ENCODE assay signal across 11 cellular contexts in genomic region chr4:64588507-64588906, GRCh38.
"Had no signal": no experiment of that assay in that cellular context is flagged by ENCODE, and none has a peak within 500 bp of the region (broad histone marks: within the 10 kb centered on the region; RNA-seq: fewer than 3 reads in every experiment).

No MANE protein-coding gene starts in this region.

- H3K9me3 ChIP-seq: HAP-1 had no signal

- H3K9ac ChIP-seq: GM23248 had no signal

- H2AFZ ChIP-seq: GM23248, GM23338 had no signal

- H3K4me3 ChIP-seq: GM23248, GM23338, HAP-1 had no signal

- H3K4me1 ChIP-seq: HAP-1 had no signal

- DNase-seq: GM23248, GOT3, H7, H9, HCEC 1CT, HFFc6 had no signal

- H3K27ac ChIP-seq: GM23248 had no signal

- FAIRE-seq: H1, H54 had no signal

- H3K36me3 ChIP-seq: HAP-1 had no signal

- H3K4me2 ChIP-seq: GM23338 had no signal

- ATAC-seq: GM23338, HCT116 had no signal
